In genomic region chr1:226121049-226121586, GRCh38 we compare ENCODE assay signal across 8 cellular contexts. TPM values are rescaled to one million over a fixed set of nuclear protein-coding genes. Genes with fewer than 3 reads are reported as not detected.
DNase-seq lines count a peak whose midpoint lies in the region; ATAC-seq and TF ChIP-seq lines count a peak whose summit lies in the region.

No MANE protein-coding gene starts in this region.

- H3K4me1 ChIP-seq in skeletal muscle tissue (ENCODE audit: control insufficient read depth in 3 of 3, insufficient read depth in 3 of 3, low read length in 3 of 3), result peaks cover 4 to 9% (median 9%) of the 10 kb centered on the region in 3 donors

- no peaks in the 10 kb centered on the region for H3K9me3 ChIP-seq in SK-N-MC (ENCODE audit: low read depth, low read length)
- no peaks in the 10 kb centered on the region for H3K9me3 ChIP-seq in skeletal muscle tissue (ENCODE audit: control insufficient read depth in 3 of 3, low read length in 3 of 3)

- H3K4me3 ChIP-seq in GM12875 (ENCODE audit: low read depth, low read length) (peak overlapping the region; percentile 76), SK-N-MC (peak overlapping the region; percentile 93), fibroblast of mammary gland (ENCODE audit: control insufficient read depth, low read depth, low read length) (peak overlapping the region; percentile 9), skeletal muscle tissue (ENCODE audit: low read length in 3 of 3) (peak overlapping the region; percentile 23 to 74 (median 71))

- H3K36me3 ChIP-seq in SK-N-MC (ENCODE audit: insufficient read depth, low read length), result no peaks in the 10 kb centered on the region
- H3K36me3 ChIP-seq in skeletal muscle tissue (ENCODE audit: control insufficient read depth in 3 of 3, insufficient read depth in 3 of 3, low read length in 3 of 3), result no peaks in the 10 kb centered on the region

- no peak for TF ChIP-seq CTCF in GM12875 (IDR thresholded peaks at IDR 0.05; ENCODE audit: borderline replicate concordance, insufficient read depth, low read depth, low read length)
- no peak for TF ChIP-seq CTCF in fibroblast of mammary gland (conservative IDR thresholded peaks at IDR 0.05; ENCODE audit: control insufficient read depth, insufficient read depth, low read depth, low read length)

- peaks cover 0 to 2% (median under 1%) of the 10 kb centered on the region in 3 donors for H3K27me3 ChIP-seq in skeletal muscle tissue (ENCODE audit: control insufficient read depth in 3 of 3, insufficient read depth in 3 of 3, low read length in 3 of 3)

- H3K27ac ChIP-seq in SK-N-MC, result no peak overlapping the region
- H3K27ac ChIP-seq in skeletal muscle tissue (ENCODE audit: low read depth, low read length), result no peak overlapping the region

- DNase-seq in SK-N-MC (ENCODE audit: low read depth, low spot score) (no peak), fibroblast of mammary gland (ENCODE audit: low read depth) (no peak), retina (no peak), NCI-H345 (lab: John Stamatoyannopoulos, UW) (no peak)

- ATAC-seq in GM21619 (IDR thresholded peaks at IDR 0.05; ENCODE audit: unreplicated experiment) (no peak), HG03342 (IDR thresholded peaks at IDR 0.05; ENCODE audit: unreplicated experiment) (no peak)

- H3K9ac ChIP-seq in SK-N-MC (ENCODE audit: insufficient read length), result no peak overlapping the region
- peak overlapping the region in 2 of 3 donors; percentile 11 to 50 for H3K9ac ChIP-seq in skeletal muscle tissue (ENCODE audit: low read depth in 1 of 3, low read length in 3 of 3)

RNA-seq across cellular contexts. Expression of gene H3-3A, which starts 58.6 kb away (rescaled TPM):
- total RNA-seq in skeletal muscle tissue, result 319 TPM

Comparison
In these comparisons a context has a peak if more than half of its experiments do, and no peak if none do; other contexts are left out.
1. H3K4me3 ChIP-seq: peak in every context shown above with its lines; median percentile 93 in SK-N-MC; 76 in GM12875; 71 in skeletal muscle tissue; 9 in fibroblast of mammary gland.